11 cellular contexts compared by ENCODE assay signal in the genomic region with DNA sequence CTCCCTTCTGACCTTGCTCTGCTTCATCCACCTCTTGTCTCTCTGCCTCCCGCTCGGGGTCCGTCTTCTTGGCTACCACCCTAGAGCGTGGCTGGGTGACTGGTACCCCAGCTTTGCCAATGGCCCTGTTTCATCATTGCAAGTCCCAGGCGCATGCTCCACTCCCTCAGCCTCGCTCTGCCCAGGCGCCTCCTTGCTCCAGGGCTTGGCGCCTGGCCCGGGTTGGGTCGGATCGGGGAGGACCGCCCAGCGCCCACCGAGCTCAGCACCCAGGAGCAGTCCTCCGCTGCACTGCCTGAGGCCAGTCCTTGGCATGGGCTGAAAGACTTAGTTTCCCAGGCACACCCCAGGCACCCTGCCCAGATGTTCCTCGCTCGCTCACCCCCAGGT. TPM values are rescaled to one million over a fixed set of nuclear protein-coding genes. Genes with fewer than 3 reads are reported as not detected.
DNase-seq lines count a peak whose midpoint lies in the region; ATAC-seq, FAIRE-seq and TF ChIP-seq lines count a peak whose summit lies in the region.
"Had no signal": no experiment of that assay in that cellular context is flagged by ENCODE, and none has a peak within 500 bp of the region (broad histone marks: within the 10 kb centered on the region; RNA-seq: fewer than 3 reads in every experiment).

No MANE protein-coding gene starts in this region.

- TF ChIP-seq EP300 in HepG2 (IDR thresholded peaks at IDR 0.05; ENCODE audit: low read depth in 2 of 2, low read length in 2 of 2), result no peak
- TF ChIP-seq EP300 in HepG2 (CRISPR knock-in tag; IDR thresholded peaks at IDR 0.05; ENCODE audit: borderline replicate concordance), result no peak

- H3K4me2 ChIP-seq in HepG2 (ENCODE audit: low read depth, low read length), result peak overlapping the region; percentile 69

- peak overlapping the region; percentile 81 for H3K4me3 Mint-ChIP-seq in type B pancreatic cell
- H3K4me3 Mint-ChIP-seq: endodermal cell; T-helper 1 cell treated with Interleukin-12 subunit alpha and Interleukin-12 subunit beta and Interleukin-4 antibody, amounts not matched to agents 30 μg/mL and 1 μg/mL, for 36 hours had no signal

- H3K27ac Mint-ChIP-seq in type B pancreatic cell, result no peak overlapping the region
- H3K27ac Mint-ChIP-seq: activated T-helper 2 cell treated with anti-CD3 and anti-CD28 coated beads, Interferon-gamma antibody, Interleukin-2, Interleukin-4, amounts not matched to agents 10 μg/mL and 5 μg/mL and 100 μg/mL, durations not matched to agents 14 hours and 24 hours and 36 hours; endodermal cell; T-helper 1 cell treated with Interleukin-12 subunit alpha and Interleukin-12 subunit beta and Interleukin-4 antibody, amounts not matched to agents 30 μg/mL and 1 μg/mL, for 36 hours had no signal

- H3K36me3 ChIP-seq in HepG2 (replicated peaks in 1 of 2; ENCODE audit: control insufficient read depth in 1 of 2, insufficient read depth in 2 of 2, low read length in 2 of 2), result no peaks in the 10 kb centered on the region

- DNase-seq in M059J (ENCODE audit: low read depth), result peak; percentile 53
- no peak for DNase-seq in coronary artery (ENCODE audit: low spot score)
- no peak for DNase-seq in HepG2 (ENCODE audit: low spot score)
- DNase-seq in type B pancreatic cell (ENCODE audit: extremely low spot score, unreplicated experiment), result no peak
- DNase-seq in NCI-H187 (lab: John Stamatoyannopoulos, UW), result no peak
- no peak for DNase-seq in stimulated activated CD4-positive, alpha-beta T cell treated with anti-CD3 and anti-CD28 coated beads, Interleukin-2, amount 100 ng/mL, for 24 hours
- DNase-seq: NCI-H2171 treated with DMSO at 0.1 percent for 48 hours had no signal

- TF ChIP-seq POLR2A in HepG2 (IDR thresholded peaks at IDR 0.05; ENCODE audit: insufficient read depth in 1 of 2, low read depth in 2 of 2, low read length in 2 of 2), result no peak

- POLR2A ChIA-PET in HepG2 (lab: Yijun Ruan, JAX), result no interaction called here

- peaks cover 5% of the 10 kb centered on the region for H3K4me1 Mint-ChIP-seq in type B pancreatic cell (ENCODE audit: unreplicated experiment)
- H3K4me1 Mint-ChIP-seq: endodermal cell had no signal

- 0 out of 5 replicates have a peak, but pooled peaks cover 1 to 6% of the 10 kb centered on the region in 2 experiments for H3K27me3 ChIP-seq in HepG2 (ENCODE audit: control insufficient read depth in 1 of 2, insufficient read depth in 2 of 2, low read length in 2 of 2)

- H3K4me3 ChIP-seq in coronary artery (peak overlapping the region; percentile 68), HepG2 (replicated peaks in 1 of 3; ENCODE audit: insufficient read depth in 1 of 3, low read depth in 2 of 3, low read length in 3 of 3) (peak overlapping the region; percentile 7 to 58 (median 20); a peak in 3 of 6 replicates)

- WGBS in HepG2 (ENCODE audit: low lambda C conversion rate), result 0% methylated on average over 4 of the region's 17 CpGs

- H3K27ac ChIP-seq in coronary artery (peak overlapping the region; percentile 76 to 85), HepG2 (ENCODE audit: extremely low read length, insufficient read depth, low read length) (no peak overlapping the region)

- TF ChIP-seq CTCF in coronary artery (IDR thresholded peaks at IDR 0.05) (no peak), HepG2 (CRISPR knock-in tag; IDR thresholded peaks at IDR 0.05) (no peak), type B pancreatic cell (conservative IDR thresholded peaks at IDR 0.05) (peak; percentile 12)

- no peaks in the 10 kb centered on the region for H3K79me2 ChIP-seq in HepG2 (ENCODE audit: insufficient read depth, low read length)

- peak; percentile 10 for ATAC-seq in HepG2
- no peak for ATAC-seq in HG02571 (IDR thresholded peaks at IDR 0.05; ENCODE audit: unreplicated experiment)

- FAIRE-seq in HepG2 (lab: Jason Lieb, UNC), result no peak

- no peak for TF ChIP-seq RAD21 in HepG2 (CRISPR knock-in tag; IDR thresholded peaks at IDR 0.05)

- H4K20me1 ChIP-seq in HepG2 (ENCODE audit: insufficient read depth, low read length), result no peaks in the 10 kb centered on the region

- H3K9ac ChIP-seq in HepG2 (ENCODE audit: insufficient read depth, low read depth, low read length), result no peak overlapping the region

- intact Hi-C loops in HepG2 (cut with micrococcal nuclease; ENCODE audit: unreplicated experiment), result no loop called here

- no TSS peak for BruUV-seq in HepG2 (replicated peaks; lab: Mats Ljungman, UMichigan)

- no peak overlapping the region for H2AFZ ChIP-seq in HepG2 (ENCODE audit: low read length)

- in situ Hi-C loops in HepG2 (cut with HindIII; ENCODE audit: extremely low pct_ligation_motif_present, low pct_unique_long_range_greater_than_20kb), result no loop called here

- H3K27me3 Mint-ChIP-seq in type B pancreatic cell, result no peaks in the 10 kb centered on the region

- H3K36me3 Mint-ChIP-seq in type B pancreatic cell, result peaks cover under 1% of the 10 kb centered on the region

- peaks cover 49% of the 10 kb centered on the region for H3K4me1 ChIP-seq in HepG2 (ENCODE audit: insufficient read depth, low read length)

- H3K9me3 ChIP-seq in HepG2 (ENCODE audit: low read length), result no peaks in the 10 kb centered on the region

- CTCF ChIA-PET in HepG2 (lab: Yijun Ruan, JAX; ENCODE audit: low intra/inter-chr PET ratio, low total read pairs), result interaction anchor here (1.4 to 2.1 kb wide), 2 partner anchors 24 to 35 kb away, joined by 6 to 10 read pairs; no protein-coding TSS in a partner anchor

- no peaks in the 10 kb centered on the region for H3K9me3 Mint-ChIP-seq in type B pancreatic cell
- H3K9me3 Mint-ChIP-seq: activated T-helper 2 cell treated with anti-CD3 and anti-CD28 coated beads, Interferon-gamma antibody, Interleukin-2, Interleukin-4, amounts not matched to agents 10 μg/mL and 5 μg/mL and 100 μg/mL, durations not matched to agents 14 hours and 24 hours and 36 hours; T-helper 1 cell treated with Interleukin-12 subunit alpha and Interleukin-12 subunit beta and Interleukin-4 antibody, amounts not matched to agents 30 μg/mL and 1 μg/mL, for 36 hours had no signal

RNA-seq across cellular contexts. Expression of gene BGN, which starts 0.6 kb away (rescaled TPM):
- total RNA-seq in M059J (2014; rRNA removed; shearing (Covaris generic)), result 53.3 TPM in 2 replicates
- total RNA-seq in HepG2 (2016; rRNA removed; fragmentation: Illumina TruSeq; extraction: Trizol) (0.18 TPM in 1 of 2 replicates, not detected in the other), type B pancreatic cell (ENCODE audit: low replicate concordance) (2.7 and 29.6 TPM in 2 replicates)
- not detected in 2 replicates for total RNA-seq in HepG2 (2016; cell fraction: cytosol; rRNA removed; fragmentation: Illumina TruSeq; extraction: Trizol; ENCODE audit: low read depth)
- total RNA-seq in HepG2 (2016; cell fraction: insoluble cytoplasmic fraction; rRNA removed; fragmentation: Illumina TruSeq; extraction: Trizol), result 0.19 TPM in 1 of 2 replicates, not detected in the other
- total RNA-seq in HepG2 (2016; cell fraction: membrane; rRNA removed; fragmentation: Illumina TruSeq; extraction: Trizol), result 0.06 and 0.21 TPM in 2 replicates
- 0.25 and 0.85 TPM in 2 replicates for total RNA-seq in HepG2 (2016; cell fraction: nucleus; rRNA removed; fragmentation: Illumina TruSeq; extraction: Trizol)
- polyA plus RNA-seq in HepG2 (2011; rRNA removed), result 0.40 and 0.63 TPM in 2 replicates
- 0.28 and 0.54 TPM in 2 replicates for polyA plus RNA-seq in HepG2 (2011; cell fraction: cytosol; rRNA removed)
- 0.54 and 0.85 TPM in 2 replicates for polyA plus RNA-seq in HepG2 (2011; cell fraction: nucleus; rRNA removed)
- polyA plus RNA-seq in HepG2 (2012), result 1.5 and 1.9 TPM in 2 replicates
- 0.10 and 0.11 TPM in 2 replicates for polyA plus RNA-seq in HepG2 (2016; cell fraction: cytosol; fragmentation: Illumina TruSeq; extraction: Trizol; ENCODE audit: low read depth)
- 0.26 TPM in 1 of 2 replicates, not detected in the other for polyA plus RNA-seq in HepG2 (2016; cell fraction: insoluble cytoplasmic fraction; fragmentation: Illumina TruSeq; extraction: Trizol; ENCODE audit: low read depth)
- polyA plus RNA-seq in HepG2 (2016; cell fraction: membrane; fragmentation: Illumina TruSeq; extraction: Trizol; ENCODE audit: low read depth), result 0.49 and 1.0 TPM in 2 replicates
- polyA plus RNA-seq in HepG2 (2016; cell fraction: nucleus; fragmentation: Illumina TruSeq; extraction: Trizol; ENCODE audit: insufficient read depth, low read depth), result 0.98 and 1.4 TPM in 2 replicates
- 1.3 TPM in 1 of 2 replicates, not detected in the other for polyA minus RNA-seq in HepG2 (2011; rRNA and poly(A)+ RNA removed; ENCODE audit: low replicate concordance)
- 0.99 and 1.3 TPM in 2 replicates for polyA minus RNA-seq in HepG2 (2011; cell fraction: cytosol; rRNA and poly(A)+ RNA removed)
- 0.37 and 0.77 TPM in 2 replicates for polyA minus RNA-seq in HepG2 (2011; cell fraction: nucleus; rRNA and poly(A)+ RNA removed)
- total RNA-seq: activated T-helper 2 cell treated with anti-CD3 and anti-CD28 coated beads, Interferon-gamma antibody, Interleukin-2, Interleukin-4, amounts not matched to agents 10 μg/mL and 5 μg/mL and 100 μg/mL, durations not matched to agents 14 hours and 24 hours and 36 hours had no signal

RNA-seq across cellular contexts. Expression of gene ATP2B3, which starts 22.1 kb away (rescaled TPM):
- total RNA-seq in M059J (2014; rRNA removed; shearing (Covaris generic)), result not detected in 2 replicates
- not detected in 2 replicates for total RNA-seq in HepG2 (2016; rRNA removed; fragmentation: Illumina TruSeq; extraction: Trizol)
- total RNA-seq in HepG2 (2016; cell fraction: cytosol; rRNA removed; fragmentation: Illumina TruSeq; extraction: Trizol; ENCODE audit: low read depth), result not detected in 2 replicates
- total RNA-seq in HepG2 (2016; cell fraction: insoluble cytoplasmic fraction; rRNA removed; fragmentation: Illumina TruSeq; extraction: Trizol), result not detected in 2 replicates
- total RNA-seq in HepG2 (2016; cell fraction: membrane; rRNA removed; fragmentation: Illumina TruSeq; extraction: Trizol), result not detected in 2 replicates
- not detected in 2 replicates for total RNA-seq in HepG2 (2016; cell fraction: nucleus; rRNA removed; fragmentation: Illumina TruSeq; extraction: Trizol)
- polyA plus RNA-seq in HepG2 (2011; rRNA removed), result not detected in 2 replicates
- polyA plus RNA-seq in HepG2 (2011; cell fraction: cytosol; rRNA removed), result not detected in 2 replicates
- polyA plus RNA-seq in HepG2 (2011; cell fraction: nucleus; rRNA removed), result not detected in 2 replicates
- polyA plus RNA-seq in HepG2 (2012), result not detected in 2 replicates
- not detected in 2 replicates for polyA plus RNA-seq in HepG2 (2016; cell fraction: cytosol; fragmentation: Illumina TruSeq; extraction: Trizol; ENCODE audit: low read depth)
- polyA plus RNA-seq in HepG2 (2016; cell fraction: insoluble cytoplasmic fraction; fragmentation: Illumina TruSeq; extraction: Trizol; ENCODE audit: low read depth), result not detected in 2 replicates
- polyA plus RNA-seq in HepG2 (2016; cell fraction: membrane; fragmentation: Illumina TruSeq; extraction: Trizol; ENCODE audit: low read depth), result not detected in 2 replicates
- polyA plus RNA-seq in HepG2 (2016; cell fraction: nucleus; fragmentation: Illumina TruSeq; extraction: Trizol; ENCODE audit: insufficient read depth, low read depth), result not detected in 2 replicates
- not detected in 2 replicates for polyA minus RNA-seq in HepG2 (2011; rRNA and poly(A)+ RNA removed; ENCODE audit: low replicate concordance)
- not detected in 2 replicates for polyA minus RNA-seq in HepG2 (2011; cell fraction: cytosol; rRNA and poly(A)+ RNA removed)
- polyA minus RNA-seq in HepG2 (2011; cell fraction: nucleus; rRNA and poly(A)+ RNA removed), result not detected in 2 replicates
- total RNA-seq in type B pancreatic cell (ENCODE audit: low replicate concordance), result 0.26 and 0.43 TPM in 2 replicates
- total RNA-seq: activated T-helper 2 cell treated with anti-CD3 and anti-CD28 coated beads, Interferon-gamma antibody, Interleukin-2, Interleukin-4, amounts not matched to agents 10 μg/mL and 5 μg/mL and 100 μg/mL, durations not matched to agents 14 hours and 24 hours and 36 hours; endodermal cell had no signal

RNA-seq across cellular contexts. Expression of gene HAUS7, which starts 25.0 kb away (rescaled TPM):
- total RNA-seq in M059J (2014; rRNA removed; shearing (Covaris generic)), result 76.0 and 85.3 TPM in 2 replicates
- total RNA-seq in HepG2 (2016; rRNA removed; fragmentation: Illumina TruSeq; extraction: Trizol) (42.4 and 52.1 TPM in 2 replicates), type B pancreatic cell (ENCODE audit: low replicate concordance) (19.6 and 32.5 TPM in 2 replicates)
- total RNA-seq in HepG2 (2016; cell fraction: cytosol; rRNA removed; fragmentation: Illumina TruSeq; extraction: Trizol; ENCODE audit: low read depth), result 11.6 and 12.0 TPM in 2 replicates
- 39.2 and 51.8 TPM in 2 replicates for total RNA-seq in HepG2 (2016; cell fraction: insoluble cytoplasmic fraction; rRNA removed; fragmentation: Illumina TruSeq; extraction: Trizol)
- total RNA-seq in HepG2 (2016; cell fraction: membrane; rRNA removed; fragmentation: Illumina TruSeq; extraction: Trizol), result 14.9 and 17.2 TPM in 2 replicates
- total RNA-seq in HepG2 (2016; cell fraction: nucleus; rRNA removed; fragmentation: Illumina TruSeq; extraction: Trizol), result 18.7 and 21.6 TPM in 2 replicates
- 9.1 and 10.9 TPM in 2 replicates for polyA plus RNA-seq in HepG2 (2011; rRNA removed)
- polyA plus RNA-seq in HepG2 (2011; cell fraction: cytosol; rRNA removed), result 9.4 and 15.2 TPM in 2 replicates
- polyA plus RNA-seq in HepG2 (2011; cell fraction: nucleus; rRNA removed), result 19.4 and 23.3 TPM in 2 replicates
- 8.2 and 11.4 TPM in 2 replicates for polyA plus RNA-seq in HepG2 (2012)
- 6.9 and 7.7 TPM in 2 replicates for polyA plus RNA-seq in HepG2 (2016; cell fraction: cytosol; fragmentation: Illumina TruSeq; extraction: Trizol; ENCODE audit: low read depth)
- polyA plus RNA-seq in HepG2 (2016; cell fraction: insoluble cytoplasmic fraction; fragmentation: Illumina TruSeq; extraction: Trizol; ENCODE audit: low read depth), result 32.6 and 41.1 TPM in 2 replicates
- polyA plus RNA-seq in HepG2 (2016; cell fraction: membrane; fragmentation: Illumina TruSeq; extraction: Trizol; ENCODE audit: low read depth), result 10.1 and 11.1 TPM in 2 replicates
- 35.1 and 45.0 TPM in 2 replicates for polyA plus RNA-seq in HepG2 (2016; cell fraction: nucleus; fragmentation: Illumina TruSeq; extraction: Trizol; ENCODE audit: insufficient read depth, low read depth)
- polyA minus RNA-seq in HepG2 (2011; rRNA and poly(A)+ RNA removed; ENCODE audit: low replicate concordance), result 18.6 and 73.7 TPM in 2 replicates
- polyA minus RNA-seq in HepG2 (2011; cell fraction: cytosol; rRNA and poly(A)+ RNA removed), result 5.5 and 7.6 TPM in 2 replicates
- 3.6 and 9.3 TPM in 2 replicates for polyA minus RNA-seq in HepG2 (2011; cell fraction: nucleus; rRNA and poly(A)+ RNA removed)

RNA-seq across cellular contexts. Expression of gene TREX2, which starts 49.5 kb away (rescaled TPM):
- total RNA-seq in M059J (2014; rRNA removed; shearing (Covaris generic)), result 1.6 TPM in 1 of 2 replicates, not detected in the other
- total RNA-seq in HepG2 (2016; rRNA removed; fragmentation: Illumina TruSeq; extraction: Trizol) (0.18 TPM in 1 of 2 replicates, not detected in the other), type B pancreatic cell (ENCODE audit: low replicate concordance) (0.72 and 1.3 TPM in 2 replicates)
- total RNA-seq in HepG2 (2016; cell fraction: cytosol; rRNA removed; fragmentation: Illumina TruSeq; extraction: Trizol; ENCODE audit: low read depth), result 1.2 TPM in 1 of 2 replicates, not detected in the other
- total RNA-seq in HepG2 (2016; cell fraction: insoluble cytoplasmic fraction; rRNA removed; fragmentation: Illumina TruSeq; extraction: Trizol), result 0.22 TPM in 1 of 2 replicates, not detected in the other
- 0.19 and 0.21 TPM in 2 replicates for total RNA-seq in HepG2 (2016; cell fraction: membrane; rRNA removed; fragmentation: Illumina TruSeq; extraction: Trizol)
- total RNA-seq in HepG2 (2016; cell fraction: nucleus; rRNA removed; fragmentation: Illumina TruSeq; extraction: Trizol), result 0.50 and 0.62 TPM in 2 replicates
- polyA plus RNA-seq in HepG2 (2011; rRNA removed), result 0.13 and 0.17 TPM in 2 replicates
- polyA plus RNA-seq in HepG2 (2011; cell fraction: cytosol; rRNA removed), result 0.09 and 0.21 TPM in 2 replicates
- 1.2 and 2.1 TPM in 2 replicates for polyA plus RNA-seq in HepG2 (2011; cell fraction: nucleus; rRNA removed)
- not detected in 2 replicates for polyA plus RNA-seq in HepG2 (2012)
- 0.18 TPM in 1 of 2 replicates, not detected in the other for polyA plus RNA-seq in HepG2 (2016; cell fraction: cytosol; fragmentation: Illumina TruSeq; extraction: Trizol; ENCODE audit: low read depth)
- polyA plus RNA-seq in HepG2 (2016; cell fraction: insoluble cytoplasmic fraction; fragmentation: Illumina TruSeq; extraction: Trizol; ENCODE audit: low read depth), result 0.19 TPM in 1 of 2 replicates, not detected in the other
- 0.15 TPM in 1 of 2 replicates, not detected in the other for polyA plus RNA-seq in HepG2 (2016; cell fraction: membrane; fragmentation: Illumina TruSeq; extraction: Trizol; ENCODE audit: low read depth)
- 0.38 TPM in 1 of 2 replicates, not detected in the other for polyA plus RNA-seq in HepG2 (2016; cell fraction: nucleus; fragmentation: Illumina TruSeq; extraction: Trizol; ENCODE audit: insufficient read depth, low read depth)
- 0.24 and 0.87 TPM in 2 replicates for polyA minus RNA-seq in HepG2 (2011; rRNA and poly(A)+ RNA removed; ENCODE audit: low replicate concordance)
- polyA minus RNA-seq in HepG2 (2011; cell fraction: cytosol; rRNA and poly(A)+ RNA removed), result not detected in 2 replicates
- 1.3 and 1.6 TPM in 2 replicates for polyA minus RNA-seq in HepG2 (2011; cell fraction: nucleus; rRNA and poly(A)+ RNA removed)
